Comparison of ENCODE assay signal across 20 cellular contexts in genomic region chr5:172582940-172583339, GRCh38. TPM values are rescaled to one million over a fixed set of nuclear protein-coding genes. Genes with fewer than 3 reads are reported as not detected.
DNase-seq lines count a peak whose midpoint lies in the region; ATAC-seq and TF ChIP-seq lines count a peak whose summit lies in the region.
"Had no signal": no experiment of that assay in that cellular context is flagged by ENCODE, and none has a peak within 500 bp of the region (broad histone marks: within the 10 kb centered on the region; RNA-seq: fewer than 3 reads in every experiment).

No MANE protein-coding gene starts in this region.

- intact Hi-C loops in psoas muscle (cut with DNase I) (no loop called here), thyroid gland (cut with DNase I) (no loop called here), OCI-LY7 (cut with micrococcal nuclease; ENCODE audit: unreplicated experiment) (no loop called here)

- no peaks in the 10 kb centered on the region for H3K9me2 ChIP-seq in OCI-LY7 (ENCODE audit: insufficient read depth, low read length)

- no peak for TF ChIP-seq POLR2A in thyroid gland (IDR thresholded peaks at IDR 0.05)

- 87 to 91% (median 91%) methylated on average over 6 of the region's 6 CpGs for WGBS in psoas muscle, 3 donors
- WGBS in thyroid gland, 2 donors: 89 to 92% methylated on average over 6 of the region's 6 CpGs

- H3K79me2 ChIP-seq in OCI-LY7 (ENCODE audit: insufficient read depth, low read depth, low read length): no peaks in the 10 kb centered on the region

- H3K27ac Mint-ChIP-seq in chondrocyte (ENCODE audit: unreplicated experiment): no peak overlapping the region

- H3K4me3 ChIP-seq in right atrium auricular region (no peak overlapping the region), psoas muscle (no peak overlapping the region), thyroid gland (replicated peaks in 1 of 3) (no peak overlapping the region), OCI-LY7 (ENCODE audit: low read depth, low read length, poor library complexity, severe bottlenecking) (no peak overlapping the region)
- H3K4me3 ChIP-seq: K562 had no signal

- no peaks in the 10 kb centered on the region for H3K4me1 Mint-ChIP-seq in chondrocyte (ENCODE audit: low read depth)
- H3K4me1 Mint-ChIP-seq: CD14-positive monocyte had no signal

- no peak for TF ChIP-seq CTCF in chondrocyte (IDR thresholded peaks at IDR 0.05)
- TF ChIP-seq CTCF in right atrium auricular region (IDR thresholded peaks at IDR 0.05): no peak
- TF ChIP-seq CTCF in psoas muscle (IDR thresholded peaks at IDR 0.05): no peak
- TF ChIP-seq CTCF in thyroid gland (IDR thresholded peaks at IDR 0.05): no peak
- TF ChIP-seq CTCF in OCI-LY7 (conservative IDR thresholded peaks at IDR 0.05; ENCODE audit: low read length): no peak

- DNase-seq in chondrocyte (ENCODE audit: low spot score): peak; percentile 15
- no peak for DNase-seq in right atrium auricular region (ENCODE audit: low spot score)
- no peak for DNase-seq in psoas muscle
- DNase-seq in thyroid gland: no peak
- no peak for DNase-seq in OCI-LY7 (ENCODE audit: low spot score)
- no peak for DNase-seq in dedifferentiated amniotic fluid mesenchymal stem cell (ENCODE audit: extremely low spot score)
- DNase-seq: ACHN; AML-193; GF-D8; GOT3; MV-4-11; NCI-H1417 treated with DMSO at 0.1 percent for 48 hours; NCI-H1930; NCI-H446; NCI-H69; NK-92 treated with Interleukin-12 subunit alpha and Interleukin-12 subunit beta, amount 100 ng/mL, for 24 hours; OCI-M1 had no signal

- no peaks in the 10 kb centered on the region for H4K20me1 ChIP-seq in OCI-LY7 (ENCODE audit: insufficient read depth, low read length)

- H3K9me3 ChIP-seq in right atrium auricular region (no peaks in the 10 kb centered on the region), psoas muscle (no peaks in the 10 kb centered on the region), thyroid gland (no peaks in the 10 kb centered on the region), OCI-LY7 (ENCODE audit: low read length) (no peaks in the 10 kb centered on the region)

- H3K36me3 ChIP-seq in right atrium auricular region (no peaks in the 10 kb centered on the region), psoas muscle (ENCODE audit: insufficient read depth in 1 of 2, low read depth in 1 of 2) (no peaks in the 10 kb centered on the region), thyroid gland (no peaks in the 10 kb centered on the region), OCI-LY7 (ENCODE audit: insufficient read depth, low read length) (no peaks in the 10 kb centered on the region)

- no peaks in the 10 kb centered on the region for H3K9me3 Mint-ChIP-seq in chondrocyte (ENCODE audit: low read depth)
- H3K9me3 Mint-ChIP-seq: CD14-positive monocyte had no signal

- H3K27ac ChIP-seq in right atrium auricular region: peak overlapping the region; percentile 73 to 83
- H3K27ac ChIP-seq in psoas muscle: peak overlapping the region; percentile 75
- H3K27ac ChIP-seq in thyroid gland: peak overlapping the region in 2 of 3 donors; percentile 17 to 42
- no peak overlapping the region for H3K27ac ChIP-seq in OCI-LY7 (ENCODE audit: low read depth, low read length, poor library complexity, severe bottlenecking)

- H3K4me2 ChIP-seq in OCI-LY7 (ENCODE audit: low read length): no peak overlapping the region

- H2AFZ ChIP-seq in OCI-LY7 (ENCODE audit: low read length): no peak overlapping the region

- no TSS peak for BruUV-seq in OCI-LY7 (replicated peaks; lab: Mats Ljungman, UMichigan)

- H3K4me1 ChIP-seq in right atrium auricular region (peaks cover 0 to 55% of the 10 kb centered on the region in 2 donors), psoas muscle (peaks cover 3% of the 10 kb centered on the region), thyroid gland (peaks cover 0 to 18% of the 10 kb centered on the region in 2 donors), OCI-LY7 (ENCODE audit: insufficient read depth, low read length, poor library complexity, severe bottlenecking) (no peaks in the 10 kb centered on the region)

- POLR2A ChIA-PET in OCI-LY7 (lab: Charles Lee): no interaction called here

- H3K27me3 ChIP-seq in right atrium auricular region: no peaks in the 10 kb centered on the region
- H3K27me3 ChIP-seq in psoas muscle (ENCODE audit: insufficient read depth in 3 of 3, low read length in 2 of 3): peaks cover 0 to 6% (median 0%) of the 10 kb centered on the region in 3 donors
- no peaks in the 10 kb centered on the region for H3K27me3 ChIP-seq in thyroid gland

- CTCF ChIA-PET in OCI-LY7 (lab: Charles Lee; ENCODE audit: unreplicated experiment): no interaction called here

- ATAC-seq in psoas muscle (no peak), HG02571 (IDR thresholded peaks at IDR 0.05; ENCODE audit: unreplicated experiment) (no peak)
- ATAC-seq: K562 had no signal

- no peaks in the 10 kb centered on the region for H3K36me3 Mint-ChIP-seq in chondrocyte (ENCODE audit: low read depth)
- H3K36me3 Mint-ChIP-seq: CD14-positive monocyte had no signal

- H3K27me3 Mint-ChIP-seq in chondrocyte (ENCODE audit: low read depth): peaks cover 72% of the 10 kb centered on the region

- no peak overlapping the region for H3K4me3 Mint-ChIP-seq in chondrocyte (ENCODE audit: unreplicated experiment)
- H3K4me3 Mint-ChIP-seq: CD14-positive monocyte had no signal

RNA-seq across cellular contexts. Expression of gene NEURL1B, which starts 58.1 kb away (rescaled TPM):
- 1.2 to 5.4 TPM (median 4.9 TPM) in 3 replicates for total RNA-seq in chondrocyte
- total RNA-seq in right atrium auricular region: 10 to 100 TPM; 17.9 to 22.4 TPM
- total RNA-seq in psoas muscle: 10 to 100 TPM; 13.7 to 20.4 (median 16.4) TPM
- 1 to 10 TPM; 8.0 to 9.7 (median 8.2) TPM for polyA plus RNA-seq in psoas muscle
- 10 to 100 TPM in 2 of 4 donors, 1 to 10 TPM in 2; 8.2 to 29.9 (median 10.9) TPM for total RNA-seq in thyroid gland
- 0.23 and 0.57 TPM in 2 replicates for total RNA-seq in OCI-LY7 (2014; rRNA removed; shearing (Covaris generic))
- 0.30 and 0.32 TPM in 2 replicates for total RNA-seq in OCI-LY7 (2022)
- polyA plus RNA-seq: CD14-positive monocyte, K562 had no signal
